Comparison of ENCODE assay signal across 31 cellular contexts in genomic region chr10:28691187-28691694, GRCh38. TPM values are rescaled to one million over a fixed set of nuclear protein-coding genes. Genes with fewer than 3 reads are reported as not detected.
"Had no signal": no experiment of that assay in that cellular context is flagged by ENCODE, and none has a peak within 500 bp of the region (broad histone marks: within the 10 kb centered on the region; RNA-seq: fewer than 3 reads in every experiment).

No MANE protein-coding gene starts in this region.

- H3K36me3 ChIP-seq: ascending aorta, cardiac muscle cell had no signal

- H3K27me3 ChIP-seq: ascending aorta, cardiac muscle cell had no signal

- DNase-seq: activated CD4-positive, alpha-beta memory T cell treated with anti-CD3 and anti-CD28 coated beads for 36 hours; activated CD4-positive, alpha-beta T cell treated with anti-CD3 and anti-CD28 coated beads for 1 hour; activated CD4-positive, alpha-beta T cell treated with anti-CD3 and anti-CD28 coated beads for 36 hours; activated CD4-positive, alpha-beta T cell treated with anti-CD3 and anti-CD28 coated beads for 48 hours; activated CD4-positive, alpha-beta T cell treated with anti-CD3 and anti-CD28 coated beads, Interleukin-2, amount 10 ng/mL, durations not matched to agents 7 days and 5 days; activated CD4-positive, CD25-positive, alpha-beta regulatory T cell; activated CD8-positive, alpha-beta memory T cell treated with anti-CD3 and anti-CD28 coated beads for 24 hours; activated CD8-positive, alpha-beta memory T cell treated with anti-CD3 and anti-CD28 coated beads, Interleukin-2, amount 10 ng/mL, durations not matched to agents 7 days and 5 days; activated CD8-positive, alpha-beta memory T cell treated with anti-CD3 and anti-CD28 coated beads, Interleukin-2, amount 50 U/mL, for 48 hours; activated CD8-positive, alpha-beta T cell treated with anti-CD3 and anti-CD28 coated beads, Interleukin-2, amount 10 ng/mL, durations not matched to agents 7 days and 5 days; activated effector memory CD4-positive, alpha-beta T cell treated with Interleukin-2 at 50 U/mL for 16 hours; activated gamma-delta T cell; activated naive CD4-positive, alpha-beta T cell treated with anti-CD3 and anti-CD28 coated beads, Interleukin-2, amount 10 ng/mL, durations not matched to agents 7 days and 5 days; activated naive CD4-positive, alpha-beta T cell treated with Interleukin-2 at 50 U/mL for 16 hours; activated naive CD8-positive, alpha-beta T cell treated with anti-CD3 and anti-CD28 coated beads, Interleukin-2, amount 10 ng/mL, durations not matched to agents 7 days and 5 days; activated naive CD8-positive, alpha-beta T cell treated with anti-CD3 and anti-CD28 coated beads, Interleukin-2, amount 50 U/mL, for 24 hours; activated T-cell treated with anti-CD3 and anti-CD28 coated beads, Interleukin-2, amount 50 U/mL, for 24 hours; activated T-cell treated with anti-CD3 and anti-CD28 coated beads, Interleukin-2, amount 50 U/mL, for 48 hours; amygdala; anterior cingulate cortex; caudate nucleus; cerebellar nuclear complex; T-helper 1 cell; T-helper 2 cell; T-helper 9 cell had no signal

- H3K27ac ChIP-seq: ascending aorta, VCaP had no signal

- H3K9me3 ChIP-seq: ascending aorta had no signal

- ATAC-seq: activated CD4-positive, alpha-beta T cell treated with anti-CD3 and anti-CD28 coated beads for 36 hours; activated CD4-positive, CD25-positive, alpha-beta regulatory T cell treated with anti-CD3 and anti-CD28 coated beads, Interleukin-2, amount 50 U/mL, for 24 hours; activated CD8-positive, alpha-beta memory T cell treated with anti-CD3 and anti-CD28 coated beads, Interleukin-2, amount 10 ng/mL, durations not matched to agents 7 days and 5 days; activated CD8-positive, alpha-beta T cell treated with anti-CD3 and anti-CD28 coated beads, Interleukin-2, amount 10 ng/mL, durations not matched to agents 7 days and 5 days; activated naive CD8-positive, alpha-beta T cell treated with anti-CD3 and anti-CD28 coated beads, Interleukin-2, amount 50 U/mL, for 24 hours had no signal

- H3K4me3 ChIP-seq: ascending aorta, cardiac muscle cell had no signal

- FAIRE-seq: bronchial epithelial cell, TTC549 had no signal

RNA-seq across cellular contexts. Expression of gene BAMBI, which starts 13.9 kb away (rescaled TPM):
- total RNA-seq: activated CD4-positive, alpha-beta T cell treated with anti-CD3 and anti-CD28 coated beads, Interleukin-2, amount 10 ng/mL, durations not matched to agents 7 days and 5 days had no signal
